ENCODE assay signal across 1 cellular context in the genomic region with DNA sequence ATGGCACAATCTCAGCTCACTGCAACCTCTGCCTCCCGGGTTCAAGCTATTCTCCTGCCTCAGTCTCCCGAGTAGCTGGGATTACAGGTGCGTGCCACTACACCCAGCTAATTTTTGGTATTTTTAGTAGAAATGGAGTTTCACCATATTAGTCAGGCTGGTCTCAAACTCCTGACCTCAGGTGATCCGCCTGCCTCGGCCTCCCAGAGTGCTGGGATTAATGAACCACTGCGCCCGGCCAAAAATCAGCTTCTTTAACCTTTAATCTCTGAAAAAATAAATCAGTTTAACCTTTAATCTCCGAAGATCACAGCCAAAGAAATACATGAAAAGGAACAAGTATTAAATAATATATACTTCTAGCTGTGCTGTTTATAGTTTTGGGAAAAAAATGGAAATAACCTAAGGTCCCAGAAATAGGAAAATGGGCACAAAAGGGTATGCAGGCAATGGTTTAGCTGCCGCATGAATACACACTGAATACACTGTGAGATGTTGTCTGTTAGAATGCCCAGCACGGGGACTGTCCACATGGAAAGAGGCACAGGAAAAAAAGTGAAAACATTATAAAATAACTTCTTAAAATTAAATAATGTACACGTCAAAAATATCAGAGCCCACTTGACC.
TF ChIP-seq lines count a peak whose summit lies in the region.

No MANE protein-coding gene starts in this region.

TF ChIP-seq in endothelial cell of umbilical vein, 7 proteins besides CTCF, POLR2A, EP300 and RAD21:
- TF ChIP-seq JUN (IDR thresholded peaks at IDR 0.05; ENCODE audit: borderline replicate concordance, insufficient read depth, insufficient read length, low read depth), result no peak
- TF ChIP-seq GATA2 (IDR thresholded peaks at IDR 0.05; ENCODE audit: insufficient read depth, insufficient read length, low read depth, low read length), result no peak
- TF ChIP-seq FOS (IDR thresholded peaks at IDR 0.05; ENCODE audit: borderline replicate concordance, insufficient read depth, low read length), result no peak
TF ChIP-seq in endothelial cell of umbilical vein: peak in this region for 0.
